In genomic region chr9:78592866-78593265, GRCh38 we compare ENCODE assay signal across 21 cellular contexts.
DNase-seq lines count a peak whose midpoint lies in the region; ATAC-seq and TF ChIP-seq lines count a peak whose summit lies in the region.
"Had no signal": no experiment of that assay in that cellular context is flagged by ENCODE, and none has a peak within 500 bp of the region (broad histone marks: within the 10 kb centered on the region; RNA-seq: fewer than 3 reads in every experiment).

No MANE protein-coding gene starts in this region.

- TF ChIP-seq POLR2A in adrenal gland (IDR thresholded peaks at IDR 0.05) = no peak

- H3K27ac ChIP-seq in PC-3 (ENCODE audit: low read length) (no peak overlapping the region), adrenal gland (no peak overlapping the region)
- H3K27ac ChIP-seq: body of pancreas, left lung, SK-N-MC had no signal

- H3K4me1 ChIP-seq in PC-3 (ENCODE audit: insufficient read depth, low read length) (no peaks in the 10 kb centered on the region), adrenal gland (replicated peaks in 1 of 2) (no peaks in the 10 kb centered on the region)
- H3K4me1 ChIP-seq: body of pancreas, left lung had no signal

- peak; percentile 27; the same call in 1 of the 2 replicates for ATAC-seq in PC-3
- no peak for ATAC-seq in stimulated activated naive CD8-positive, alpha-beta T cell treated with anti-CD3 and anti-CD28 coated beads, Interleukin-15, amount 100 ng/mL, for 72 hours
- ATAC-seq: body of pancreas, HepG2, left lung had no signal

- H3K27ac Mint-ChIP-seq in stimulated activated naive CD8-positive, alpha-beta T cell treated with anti-CD3 and anti-CD28 coated beads, Interleukin-15, amount 100 ng/mL, for 72 hours = no peak overlapping the region
- H3K27ac Mint-ChIP-seq: activated B cell treated with CpG ODN at 0.5 μM for 24 hours; activated CD4-positive, alpha-beta memory T cell treated with anti-CD3 and anti-CD28 coated beads, Interleukin-2, amount 10 ng/mL, durations not matched to agents 7 days and 5 days; activated naive CD4-positive, alpha-beta T cell treated with anti-CD3 and anti-CD28 coated beads for 36 hours; CD4-positive, alpha-beta T cell had no signal

- no peak overlapping the region for H3K4me3 ChIP-seq in AG10803 (ENCODE audit: low read length)
- H3K4me3 ChIP-seq in PC-3 (ENCODE audit: low read length) = no peak overlapping the region
- no peak overlapping the region for H3K4me3 ChIP-seq in choroid plexus epithelial cell (ENCODE audit: low read depth, low read length)
- H3K4me3 ChIP-seq in adrenal gland = no peak overlapping the region
- H3K4me3 ChIP-seq: body of pancreas, left lung, SK-N-MC had no signal

- POLR2A ChIA-PET in PC-3 (lab: Charles Lee; ENCODE audit: unreplicated experiment) = no interaction called here

- H3K4me2 ChIP-seq in PC-3 (ENCODE audit: low read length) = no peak overlapping the region

- H3K4me1 Mint-ChIP-seq in stimulated activated naive CD8-positive, alpha-beta T cell treated with anti-CD3 and anti-CD28 coated beads, Interleukin-15, amount 100 ng/mL, for 72 hours = no peaks in the 10 kb centered on the region
- H3K4me1 Mint-ChIP-seq: activated B cell treated with CpG ODN at 0.5 μM for 24 hours; activated CD4-positive, alpha-beta memory T cell treated with anti-CD3 and anti-CD28 coated beads, Interleukin-2, amount 10 ng/mL, durations not matched to agents 7 days and 5 days had no signal

- H3K36me3 ChIP-seq in PC-3 (ENCODE audit: low read depth, low read length) (no peaks in the 10 kb centered on the region), adrenal gland (replicated peaks in 1 of 2) (no peaks in the 10 kb centered on the region)
- H3K36me3 ChIP-seq: left lung had no signal

- no peaks in the 10 kb centered on the region for H3K9me3 ChIP-seq in PC-3 (ENCODE audit: low read length)
- no peaks in the 10 kb centered on the region for H3K9me3 ChIP-seq in adrenal gland (replicated peaks in 1 of 3)
- H3K9me3 ChIP-seq: body of pancreas, left lung had no signal

- H3K9me3 Mint-ChIP-seq in stimulated activated naive CD8-positive, alpha-beta T cell treated with anti-CD3 and anti-CD28 coated beads, Interleukin-15, amount 100 ng/mL, for 72 hours = peaks cover 0 to 7% of the 10 kb centered on the region in 2 donors
- H3K9me3 Mint-ChIP-seq: activated B cell treated with CpG ODN at 0.5 μM for 24 hours; activated CD4-positive, alpha-beta memory T cell treated with anti-CD3 and anti-CD28 coated beads, Interleukin-2, amount 10 ng/mL, durations not matched to agents 7 days and 5 days; activated naive CD4-positive, alpha-beta T cell treated with anti-CD3 and anti-CD28 coated beads for 36 hours; CD4-positive, alpha-beta T cell had no signal

- H2AFZ ChIP-seq in PC-3 (ENCODE audit: low read length) = no peak overlapping the region

- no peak overlapping the region for H3K4me3 Mint-ChIP-seq in stimulated activated naive CD8-positive, alpha-beta T cell treated with anti-CD3 and anti-CD28 coated beads, Interleukin-15, amount 100 ng/mL, for 72 hours
- H3K4me3 Mint-ChIP-seq: activated B cell treated with CpG ODN at 0.5 μM for 24 hours; activated CD4-positive, alpha-beta memory T cell treated with anti-CD3 and anti-CD28 coated beads, Interleukin-2, amount 10 ng/mL, durations not matched to agents 7 days and 5 days; activated naive CD4-positive, alpha-beta T cell treated with anti-CD3 and anti-CD28 coated beads for 36 hours; CD4-positive, alpha-beta T cell had no signal

- WGBS in adrenal gland, 4 donors = 75 to 91% (median 89%) methylated on average over 2 of the region's 2 CpGs

- H3K27me3 Mint-ChIP-seq in stimulated activated naive CD8-positive, alpha-beta T cell treated with anti-CD3 and anti-CD28 coated beads, Interleukin-15, amount 100 ng/mL, for 72 hours = peaks cover 10% of the 10 kb centered on the region
- H3K27me3 Mint-ChIP-seq: activated CD4-positive, alpha-beta memory T cell treated with anti-CD3 and anti-CD28 coated beads, Interleukin-2, amount 10 ng/mL, durations not matched to agents 7 days and 5 days had no signal

- H3K27me3 ChIP-seq in PC-3 (ENCODE audit: low read length) = no peaks in the 10 kb centered on the region
- no peaks in the 10 kb centered on the region for H3K27me3 ChIP-seq in adrenal gland
- H3K27me3 ChIP-seq: left lung had no signal

- intact Hi-C loops in PC-3 (cut with micrococcal nuclease) = no loop called here
- intact Hi-C loops in adrenal gland (cut with DNase I) = no loop called here

- H3K9me2 ChIP-seq in PC-3 (replicated peaks; ENCODE audit: low read length) = no peaks in the 10 kb centered on the region

- TF ChIP-seq CTCF in AG10803 (conservative IDR thresholded peaks at IDR 0.05; ENCODE audit: low read length) (no peak), PC-3 (conservative IDR thresholded peaks at IDR 0.05; ENCODE audit: low read depth, low read length) (no peak), choroid plexus epithelial cell (conservative IDR thresholded peaks at IDR 0.05; ENCODE audit: low read depth, low read length) (no peak), adrenal gland (IDR thresholded peaks at IDR 0.05) (no peak)

- H4K20me1 ChIP-seq in PC-3 (ENCODE audit: low read length) = no peaks in the 10 kb centered on the region

- BruUV-seq in PC-3 (replicated peaks; lab: Mats Ljungman, UMichigan) = no TSS peak

- no peaks in the 10 kb centered on the region for H3K79me2 ChIP-seq in PC-3 (ENCODE audit: low read length)

- H3K9ac ChIP-seq in PC-3 (ENCODE audit: low read length) = no peak overlapping the region

- DNase-seq in AG10803 (ENCODE audit: low read depth) (peak; percentile 66), PC-3 (peak; percentile 27), choroid plexus epithelial cell (ENCODE audit: low read depth) (peak; percentile 60), kidney glomerular epithelial cell (lab: John Stamatoyannopoulos, UW) (peak; percentile 40), adrenal gland (no peak), mesenteric fat pad (ENCODE audit: low spot score) (no peak), NCI-H2196 treated with DMSO at 0.1 percent for 48 hours (lab: John Stamatoyannopoulos, UW; ENCODE audit: unreplicated experiment) (no peak)
- DNase-seq in stimulated activated naive CD8-positive, alpha-beta T cell treated with anti-CD3 and anti-CD28 coated beads, Interleukin-15, amount 100 ng/mL, for 72 hours = no peak
- DNase-seq: ACHN; activated B cell treated with CpG ODN at 0.5 μM for 24 hours; activated CD4-positive, alpha-beta memory T cell treated with anti-CD3 and anti-CD28 coated beads, Interleukin-2, amount 10 ng/mL, durations not matched to agents 7 days and 5 days; activated naive CD4-positive, alpha-beta T cell treated with anti-CD3 and anti-CD28 coated beads for 36 hours; activated T-cell treated with anti-CD3 and anti-CD28 coated beads, Interleukin-2, amount 50 U/mL, for 1 hour; body of pancreas; CD4-positive, alpha-beta T cell; cortex of kidney; DMS53; left lung; NCI-H774 had no signal

- CTCF ChIA-PET in PC-3 (lab: Charles Lee) = no interaction called here

- no peaks in the 10 kb centered on the region for H3F3A ChIP-seq in PC-3 (ENCODE audit: low read length, unreplicated experiment)

Comparison
In these comparisons a context has a peak if more than half of its experiments do, and no peak if none do; other contexts are left out.
1. DNase-seq: peak in AG10803 (single experiment), PC-3 (single experiment), choroid plexus epithelial cell (single experiment) and kidney glomerular epithelial cell (single experiment); none in adrenal gland (0 of 7), stimulated activated naive CD8-positive, alpha-beta T cell treated with anti-CD3 and anti-CD28 coated beads, Interleukin-15, amount 100 ng/mL, for 72 hours (0 of 2), mesenteric fat pad (single experiment) and NCI-H2196 treated with DMSO at 0.1 percent for 48 hours (single experiment).